24 cellular contexts compared by ENCODE assay signal in the genomic region with DNA sequence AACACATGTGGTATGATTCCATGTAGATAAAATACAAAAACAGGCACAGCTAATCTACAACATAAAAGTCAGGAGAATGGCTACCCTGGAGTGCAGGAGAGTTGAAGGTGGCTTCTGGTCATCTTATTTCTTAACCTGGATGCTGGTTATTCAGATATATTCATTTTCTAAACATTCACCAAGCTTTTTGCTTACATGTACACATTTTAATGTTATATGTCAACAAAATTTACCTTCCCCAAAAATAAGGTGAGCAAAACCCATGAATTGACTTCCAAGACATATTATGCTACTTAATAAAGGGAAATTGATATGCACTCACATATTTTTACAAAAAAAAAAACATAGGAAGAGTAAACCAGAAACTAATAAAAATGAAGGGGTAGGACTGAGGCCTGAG.
"Had no signal": no experiment of that assay in that cellular context is flagged by ENCODE, and none has a peak within 500 bp of the region (broad histone marks: within the 10 kb centered on the region; RNA-seq: fewer than 3 reads in every experiment).

No MANE protein-coding gene starts in this region.

- H3K27me3 Mint-ChIP-seq: activated CD4-positive, alpha-beta memory T cell treated with anti-CD3 and anti-CD28 coated beads, Interleukin-2, amount 10 ng/mL, durations not matched to agents 7 days and 5 days; activated CD4-positive, alpha-beta T cell treated with anti-CD3 and anti-CD28 coated beads, Interleukin-2, amount 10 ng/mL, durations not matched to agents 7 days and 5 days; activated T-helper 17 cell treated with anti-CD3 and anti-CD28 coated beads, Interleukin-2, amount 50 U/mL, for 72 hours; naive B cell had no signal

- H3K4me1 ChIP-seq: foreskin keratinocyte had no signal

- H3K36me3 Mint-ChIP-seq: mesothelial cell of epicardium, naive B cell had no signal

- H3K9me3 ChIP-seq: esophagus muscularis mucosa, heart left ventricle, spleen, tibial nerve had no signal

- FAIRE-seq: astrocyte had no signal

- H3K4me3 Mint-ChIP-seq: activated CD4-positive, alpha-beta memory T cell treated with anti-CD3 and anti-CD28 coated beads, Interleukin-2, amount 10 ng/mL, durations not matched to agents 7 days and 5 days; activated CD4-positive, alpha-beta T cell treated with anti-CD3 and anti-CD28 coated beads, Interleukin-2, amount 10 ng/mL, durations not matched to agents 7 days and 5 days; activated T-cell treated with anti-CD3 and anti-CD28 coated beads, Interleukin-2, amount 50 U/mL, for 4 hours; activated T-helper 17 cell treated with anti-CD3 and anti-CD28 coated beads, Interleukin-2, amount 50 U/mL, for 72 hours; endodermal cell; mesothelial cell of epicardium; naive B cell had no signal

- H3K36me3 ChIP-seq: brain microvascular endothelial cell, esophagus muscularis mucosa, heart left ventricle, tibial nerve had no signal

- H3K27ac ChIP-seq: brain microvascular endothelial cell, esophagus muscularis mucosa, foreskin keratinocyte, heart left ventricle, tibial nerve had no signal

- DNase-seq: activated CD4-positive, alpha-beta memory T cell treated with anti-CD3 and anti-CD28 coated beads, Interleukin-2, amount 10 ng/mL, durations not matched to agents 7 days and 5 days; activated CD4-positive, alpha-beta T cell treated with anti-CD3 and anti-CD28 coated beads for 1 hour; activated CD4-positive, alpha-beta T cell treated with anti-CD3 and anti-CD28 coated beads, Interleukin-2, amount 10 ng/mL, durations not matched to agents 7 days and 5 days; activated gamma-delta T cell treated with Interleukin-2 at 50 U/mL for 16 hours; activated naive CD4-positive, alpha-beta T cell treated with anti-CD3 and anti-CD28 coated beads, Interleukin-2, amount 50 U/mL, for 16 hours; activated T-cell treated with anti-CD3 and anti-CD28 coated beads, Interleukin-2, amount 50 U/mL, for 4 hours; amniotic stem cell; brain microvascular endothelial cell; endodermal cell; foreskin keratinocyte; heart left ventricle; hypothalamus; naive B cell; posterior cingulate gyrus; right cardiac atrium; spleen; stimulated activated CD4-positive, alpha-beta T cell treated with anti-CD3 and anti-CD28 coated beads, Interleukin-2, amount 100 ng/mL, for 48 hours; stimulated activated naive CD4-positive, alpha-beta T cell treated with Interleukin-2 at 50 U/mL for 16 hours; T-helper 2 cell had no signal

- H3K27ac Mint-ChIP-seq: activated CD4-positive, alpha-beta memory T cell treated with anti-CD3 and anti-CD28 coated beads, Interleukin-2, amount 10 ng/mL, durations not matched to agents 7 days and 5 days; activated CD4-positive, alpha-beta T cell treated with anti-CD3 and anti-CD28 coated beads, Interleukin-2, amount 10 ng/mL, durations not matched to agents 7 days and 5 days; activated T-helper 17 cell treated with anti-CD3 and anti-CD28 coated beads, Interleukin-2, amount 50 U/mL, for 72 hours; endodermal cell; mesothelial cell of epicardium had no signal

- H3K4me3 ChIP-seq: esophagus muscularis mucosa, heart left ventricle, spleen, tibial nerve had no signal

- ATAC-seq: activated T-cell treated with anti-CD3 and anti-CD28 coated beads, Interleukin-2, amount 50 U/mL, for 4 hours; activated T-helper 17 cell treated with anti-CD3 and anti-CD28 coated beads, Interleukin-2, amount 50 U/mL, for 72 hours; foreskin keratinocyte; heart left ventricle; right cardiac atrium had no signal

- H3K27me3 ChIP-seq: brain microvascular endothelial cell, esophagus muscularis mucosa, foreskin keratinocyte, heart left ventricle, spleen, tibial nerve had no signal

- H3K9me3 Mint-ChIP-seq: activated CD4-positive, alpha-beta memory T cell treated with anti-CD3 and anti-CD28 coated beads, Interleukin-2, amount 10 ng/mL, durations not matched to agents 7 days and 5 days; activated CD4-positive, alpha-beta T cell treated with anti-CD3 and anti-CD28 coated beads, Interleukin-2, amount 10 ng/mL, durations not matched to agents 7 days and 5 days; activated T-cell treated with anti-CD3 and anti-CD28 coated beads, Interleukin-2, amount 50 U/mL, for 4 hours; activated T-helper 17 cell treated with anti-CD3 and anti-CD28 coated beads, Interleukin-2, amount 50 U/mL, for 72 hours; endodermal cell; mesothelial cell of epicardium; naive B cell had no signal
